In genomic region chr12:103880299-103881142, GRCh38 we compare ENCODE assay signal across 1 cellular context.
TF ChIP-seq lines count a peak whose summit lies in the region.

No MANE protein-coding gene starts in this region.

TF ChIP-seq in endothelial cell of umbilical vein, 7 proteins besides CTCF, POLR2A, EP300 and RAD21 (continued from another document):
- TF ChIP-seq MAX (IDR thresholded peaks at IDR 0.05; ENCODE audit: insufficient read depth, insufficient read length) (no peak), FOS (IDR thresholded peaks at IDR 0.05; ENCODE audit: borderline replicate concordance, insufficient read depth, low read length) (no peak), GATA2 (IDR thresholded peaks at IDR 0.05; ENCODE audit: insufficient read depth, insufficient read length, low read depth, low read length) (no peak), JUN (IDR thresholded peaks at IDR 0.05; ENCODE audit: borderline replicate concordance, insufficient read depth, insufficient read length, low read depth) (no peak), EZH2 (IDR thresholded peaks at IDR 0.05; ENCODE audit: borderline replicate concordance, low read depth, low read length, severe bottlenecking) (no peak)
